Comparison of ENCODE assay signal across 29 cellular contexts in the genomic region with DNA sequence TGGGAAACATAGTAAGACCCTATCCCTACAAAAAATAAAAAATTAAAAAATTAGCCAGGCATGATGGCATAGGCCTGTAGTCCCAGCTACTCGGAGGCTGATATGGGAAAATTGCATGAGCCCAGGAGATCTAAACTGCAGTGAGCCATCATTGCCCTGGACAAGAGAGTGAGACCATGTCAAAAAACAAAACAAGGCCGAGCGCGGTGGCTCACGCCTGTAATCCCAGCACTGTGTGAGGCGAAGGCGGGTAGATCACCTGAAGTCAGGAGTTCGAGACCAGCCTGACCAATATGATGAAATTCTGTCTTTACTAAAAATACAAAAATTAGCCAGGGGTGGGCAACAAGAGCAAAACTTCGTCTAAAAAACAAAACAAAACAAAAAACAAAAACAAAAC. TPM values are rescaled to one million over a fixed set of nuclear protein-coding genes. Genes with fewer than 3 reads are reported as not detected.
"Had no signal": no experiment of that assay in that cellular context is flagged by ENCODE, and none has a peak within 500 bp of the region (broad histone marks: within the 10 kb centered on the region; RNA-seq: fewer than 3 reads in every experiment).

No MANE protein-coding gene starts in this region.

- DNase-seq: colonic mucosa; cortex of kidney; dermis blood vessel endothelial cell; dorsolateral prefrontal cortex; effector CD4-positive, alpha-beta T cell; effector CD8-positive, alpha-beta T cell; effector memory CD4-positive, alpha-beta T cell; effector memory CD8-positive, alpha-beta T cell; endodermal cell; erythroblast; esophagus squamous epithelium; foreskin fibroblast; foreskin keratinocyte; foreskin melanocyte; gastrocnemius medialis; glutamatergic neuron; head of caudate nucleus; heart left ventricle; heart right ventricle had no signal

- H3K4me1 ChIP-seq: colonic mucosa, esophagus muscularis mucosa, gastrocnemius medialis, gastroesophageal sphincter, heart left ventricle, heart right ventricle had no signal

- ATAC-seq: effector memory CD8-positive, alpha-beta T cell; esophagus mucosa; foreskin keratinocyte; gastrocnemius medialis; gastroesophageal sphincter; heart left ventricle; heart right ventricle had no signal

- H3K9me3 ChIP-seq: colonic mucosa, esophagus muscularis mucosa, esophagus squamous epithelium, gastrocnemius medialis, gastroesophageal sphincter, heart left ventricle, heart right ventricle had no signal

- H3K27ac ChIP-seq: colonic mucosa, coronary artery, dorsolateral prefrontal cortex, epithelial cell of prostate, esophagus muscularis mucosa, esophagus squamous epithelium, foreskin keratinocyte, gastrocnemius medialis, gastroesophageal sphincter, heart left ventricle, heart right ventricle had no signal

- H3K36me3 ChIP-seq: colonic mucosa, esophagus muscularis mucosa, esophagus squamous epithelium, gastrocnemius medialis, gastroesophageal sphincter, heart left ventricle, heart right ventricle had no signal

- H3K27me3 ChIP-seq: colonic mucosa, dorsolateral prefrontal cortex, esophagus muscularis mucosa, esophagus squamous epithelium, foreskin keratinocyte, gastrocnemius medialis, gastroesophageal sphincter, heart left ventricle, heart right ventricle had no signal

- H3K4me3 ChIP-seq: colonic mucosa, coronary artery, dorsolateral prefrontal cortex, esophagus muscularis mucosa, esophagus squamous epithelium, gastrocnemius medialis, gastroesophageal sphincter, heart left ventricle, heart right ventricle had no signal

RNA-seq across cellular contexts. Expression of gene FAM186A, which starts 51.6 kb away (rescaled TPM):
- total RNA-seq: colonic mucosa, dermis blood vessel endothelial cell, dermis microvascular lymphatic vessel endothelial cell, dorsolateral prefrontal cortex, endodermal cell, endothelial cell of umbilical vein, epithelial cell of proximal tubule, esophagus mucosa, esophagus muscularis mucosa, esophagus squamous epithelium, foreskin keratinocyte, frontal cortex, gastrocnemius medialis, gastroesophageal sphincter, glomerular endothelial cell, heart left ventricle, heart right ventricle had no signal
